17 cellular contexts compared by ENCODE assay signal in the genomic region with DNA sequence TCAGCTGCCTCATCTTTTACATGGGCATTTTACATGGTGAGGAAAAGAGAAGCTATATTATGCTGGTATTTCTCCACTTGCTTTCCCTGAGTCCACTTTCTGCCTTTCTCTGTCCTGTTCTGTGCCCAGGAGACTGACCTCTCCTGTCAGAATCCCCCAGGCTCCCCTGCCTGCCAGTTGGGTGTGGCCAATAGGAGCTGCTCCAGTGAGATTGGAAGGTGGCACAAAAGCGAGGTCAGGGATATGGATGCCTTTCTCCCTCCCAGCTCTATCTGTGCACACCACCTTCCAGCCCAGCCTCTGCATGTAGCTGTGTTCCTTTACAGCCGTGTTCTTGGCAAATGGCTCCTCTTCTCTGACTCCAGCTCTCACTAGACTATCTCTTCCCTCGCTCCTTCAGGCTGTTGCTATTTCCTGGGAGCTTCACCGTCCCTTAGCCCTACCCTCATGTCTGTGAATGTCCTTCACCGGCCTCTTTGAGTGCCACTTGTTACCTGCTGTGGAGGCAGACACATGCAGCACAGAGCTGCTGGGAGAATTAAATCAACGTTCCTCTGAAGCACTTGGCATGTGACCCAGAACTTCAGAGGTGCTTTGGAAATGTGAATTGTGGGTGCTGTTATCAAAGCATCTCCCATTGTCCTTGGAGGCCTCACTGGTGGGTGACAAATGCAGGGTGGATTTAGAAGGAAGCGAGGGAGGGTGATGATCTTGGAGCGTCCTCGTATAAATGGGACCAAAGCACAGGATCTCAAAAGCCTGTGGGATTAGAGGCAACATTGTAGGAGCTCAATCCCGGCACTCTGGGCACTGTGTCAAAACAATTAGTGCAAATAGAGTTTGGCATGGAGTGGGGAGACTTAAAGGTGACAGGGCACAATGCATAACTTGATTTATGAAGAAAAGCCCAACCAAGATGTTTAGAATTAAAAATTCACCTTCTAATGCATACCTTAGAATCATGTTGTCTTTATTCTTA. TPM values are rescaled to one million over a fixed set of nuclear protein-coding genes. Genes with fewer than 3 reads are reported as not detected.
DNase-seq lines count a peak whose midpoint lies in the region; ATAC-seq and TF ChIP-seq lines count a peak whose summit lies in the region.
"Had no signal": no experiment of that assay in that cellular context is flagged by ENCODE, and none has a peak within 500 bp of the region (broad histone marks: within the 10 kb centered on the region; RNA-seq: fewer than 3 reads in every experiment).

No MANE protein-coding gene starts in this region.

- H3K4me3 Mint-ChIP-seq in GM23338 = no peak overlapping the region
- H3K4me3 Mint-ChIP-seq: mesothelial cell of epicardium had no signal

- no peak overlapping the region for H3K4me2 ChIP-seq in GM23338
- H3K4me2 ChIP-seq: PC-9 had no signal

- TF ChIP-seq CTCF in GM23338 (conservative IDR thresholded peaks at IDR 0.05; ENCODE audit: low read depth in 2 of 2) = no peak
- no peak for TF ChIP-seq CTCF in gastrocnemius medialis (IDR thresholded peaks at IDR 0.05 in 4 of 5, conservative IDR thresholded peaks at IDR 0.05 in 1 of 5)
- no peak for TF ChIP-seq CTCF in GM10266 (IDR thresholded peaks at IDR 0.05; ENCODE audit: control insufficient read depth, insufficient read depth, low read depth, missing control alignments)

- intact Hi-C loops in gastrocnemius medialis (cut with DNase I; ENCODE audit: low total_unique reads) = no loop called here
- intact Hi-C loops in aorta (cut with DNase I) = no loop called here

- H3K27ac ChIP-seq in GM23338 (ENCODE audit: low read depth) = no peak overlapping the region
- peak overlapping the region; percentile 42 to 89 (median 86) for H3K27ac ChIP-seq in gastrocnemius medialis
- H3K27ac ChIP-seq in aorta (ENCODE audit: low read depth in 1 of 2, low read length in 2 of 2) = no peak overlapping the region
- H3K27ac ChIP-seq: PC-9, SK-N-MC had no signal

- ATAC-seq in GM23338 (no peak), gastrocnemius medialis (no peak), aorta (ENCODE audit: low FRiP score) (no peak)

- 0 out of 2 replicates have a peak, but pooled peaks cover 2% of the 10 kb centered on the region for H3F3A ChIP-seq in GM23338 (replicated peaks; ENCODE audit: low read depth)

- H3K4me3 ChIP-seq in GM23338 (no peak overlapping the region), gastrocnemius medialis (no peak overlapping the region), aorta (ENCODE audit: low read length in 2 of 2) (no peak overlapping the region)
- H3K4me3 ChIP-seq: PC-9, right atrium auricular region, SK-N-MC had no signal

- H3K79me2 ChIP-seq in GM23338 (replicated peaks; ENCODE audit: insufficient read depth) = no peaks in the 10 kb centered on the region

- H3K36me3 ChIP-seq in GM23338 (ENCODE audit: insufficient read depth) = no peaks in the 10 kb centered on the region
- H3K36me3 ChIP-seq in gastrocnemius medialis = no peaks in the 10 kb centered on the region
- H3K36me3 ChIP-seq in aorta (ENCODE audit: control insufficient read depth in 1 of 2, insufficient read depth in 2 of 2, low read length in 1 of 2) = no peaks in the 10 kb centered on the region
- H3K36me3 ChIP-seq: right atrium auricular region had no signal

- H3K27ac Mint-ChIP-seq in GM23338 = no peak overlapping the region
- H3K27ac Mint-ChIP-seq: mesothelial cell of epicardium had no signal

- H3K9me2 ChIP-seq in GM23338 (ENCODE audit: insufficient read depth) = no peaks in the 10 kb centered on the region

- H3K27me3 Mint-ChIP-seq in GM23338 (ENCODE audit: insufficient read depth, low read depth, poor library complexity) = no peaks in the 10 kb centered on the region

- 65 to 70% methylated on average over 10 of the region's 10 CpGs for WGBS in aorta, 2 donors

- H3K4me1 ChIP-seq in GM23338 (ENCODE audit: insufficient read depth) (peaks cover 17% of the 10 kb centered on the region), gastrocnemius medialis (peaks cover 51 to 67% of the 10 kb centered on the region in 2 donors), aorta (ENCODE audit: control insufficient read depth in 1 of 2, insufficient read depth in 2 of 2, low read length in 2 of 2) (peaks cover 0 to 4% of the 10 kb centered on the region in 2 donors)

- in situ Hi-C loops in gastrocnemius medialis (cut with MboI; ENCODE audit: low sequenced_read_pairs in 4 of 4) = no loop called here

- H4K20me1 ChIP-seq in GM23338 (replicated peaks; ENCODE audit: insufficient read depth) = no peaks in the 10 kb centered on the region

- no peak for TF ChIP-seq POLR2A in gastrocnemius medialis (IDR thresholded peaks at IDR 0.05)

- H3K9me3 ChIP-seq in gastrocnemius medialis (no peaks in the 10 kb centered on the region), aorta (ENCODE audit: control insufficient read depth, low read length) (no peaks in the 10 kb centered on the region)
- H3K9me3 ChIP-seq: right atrium auricular region had no signal

- no peaks in the 10 kb centered on the region for H3K36me3 Mint-ChIP-seq in GM23338 (ENCODE audit: low read depth)
- H3K36me3 Mint-ChIP-seq: mesothelial cell of epicardium had no signal

- H3K9me3 Mint-ChIP-seq in GM23338 = no peaks in the 10 kb centered on the region
- H3K9me3 Mint-ChIP-seq: mesothelial cell of epicardium had no signal

- H3K27me3 ChIP-seq in GM23338 (ENCODE audit: insufficient read depth) (no peaks in the 10 kb centered on the region), gastrocnemius medialis (no peaks in the 10 kb centered on the region), aorta (ENCODE audit: control insufficient read depth in 1 of 2, insufficient read depth in 2 of 2, low read length in 1 of 2) (no peaks in the 10 kb centered on the region)
- H3K27me3 ChIP-seq: right atrium auricular region had no signal

- peak overlapping the region; percentile 63; the same call in 1 of the 2 replicates for H2AFZ ChIP-seq in GM23338
- H2AFZ ChIP-seq: PC-9 had no signal

- H3K4me1 Mint-ChIP-seq in GM23338 = peaks cover 28% of the 10 kb centered on the region

- DNase-seq in GM23338 (ENCODE audit: low spot score) (no peak), NCI-H187 treated with DMSO at 0.1 percent for 48 hours (lab: John Stamatoyannopoulos, UW) (peak; percentile 23), SHP77 treated with DMSO at 0.1 percent for 48 hours (lab: John Stamatoyannopoulos, UW) (peak; percentile 47), gastrocnemius medialis (no peak), aorta (no peak), SIG-M5 treated with dmso at 0.1 percent for 504 hours (lab: John Stamatoyannopoulos, UW; ENCODE audit: unreplicated experiment) (no peak), GM10266 (ENCODE audit: extremely low spot score) (no peak)
- DNase-seq: activated naive CD4-positive, alpha-beta T cell; GOT3; hippocampal formation; NCI-H1048; NCI-H526; PC-9; T-helper 9 cell had no signal

TF ChIP-seq in GM23338, 12 proteins besides CTCF, POLR2A, EP300 and RAD21 (continues in another document):
- no peak for TF ChIP-seq NANOG (IDR thresholded peaks at IDR 0.05; ENCODE audit: borderline replicate concordance)
- no peak for TF ChIP-seq ZNF114 (CRISPR knock-in tag; IDR thresholded peaks at IDR 0.05)
- TF ChIP-seq EZH2phosphoT487 (IDR thresholded peaks at IDR 0.05; ENCODE audit: unreplicated experiment) = no peak
- no peak for TF ChIP-seq ETS1 (IDR thresholded peaks at IDR 0.05)
- TF ChIP-seq REST (IDR thresholded peaks at IDR 0.05; ENCODE audit: unreplicated experiment) = no peak
- no peak for TF ChIP-seq CREB1 (CRISPR knock-in tag; IDR thresholded peaks at IDR 0.05; ENCODE audit: low read depth)
- no peak for TF ChIP-seq EZH2 (IDR thresholded peaks at IDR 0.05; ENCODE audit: low read depth, unreplicated experiment)

RNA-seq across cellular contexts. Expression of gene RALGAPA2, which starts 28.9 kb away (rescaled TPM):
- total RNA-seq in GM23338 (2014; rRNA removed; shearing (Covaris generic)) = 35.3 and 43.4 TPM in 2 replicates
- polyA plus RNA-seq in GM23338 (2016; fragmentation: Nextera tagmentation; extraction: Ambion mirVana) (7.8 and 13.1 TPM in 2 replicates), aorta (1 to 10 TPM; 2.2 to 3.5 TPM)
- total RNA-seq in gastrocnemius medialis (10 to 100 TPM; 43.2 to 56.9 (median 52.0) TPM), aorta (10 to 100 TPM; 34.8 to 62.3 TPM)

Comparison
In these comparisons a context has a peak if more than half of its experiments do, and no peak if none do; other contexts are left out.
1. DNase-seq: peak in NCI-H187 treated with DMSO at 0.1 percent for 48 hours (single experiment) and SHP77 treated with DMSO at 0.1 percent for 48 hours (single experiment); none in GM23338 (single experiment), gastrocnemius medialis (0 of 2), aorta (0 of 2), SIG-M5 treated with dmso at 0.1 percent for 504 hours (single experiment) and GM10266 (single experiment).
2. H3K27ac ChIP-seq: peak in gastrocnemius medialis (4 of 4); none in GM23338 (single experiment) and aorta (0 of 2).